Comparison of ENCODE assay signal across 11 cellular contexts in genomic region chr5:8940934-8941333, GRCh38.
"Had no signal": no experiment of that assay in that cellular context is flagged by ENCODE, and none has a peak within 500 bp of the region (broad histone marks: within the 10 kb centered on the region; RNA-seq: fewer than 3 reads in every experiment).

No MANE protein-coding gene starts in this region.

- H3K4me1 ChIP-seq: HAP-1 had no signal

- ATAC-seq: GM23338, HCT116 had no signal

- DNase-seq: GOT3, H7, H9, HCEC 1CT, HFFc6 had no signal

- H3K4me2 ChIP-seq: GM23338 had no signal

- H3K9ac ChIP-seq: GM23248 had no signal

- FAIRE-seq: H1, H54 had no signal

- H2AFZ ChIP-seq: GM23248, GM23338 had no signal

- H3K4me3 ChIP-seq: GM23248, GM23338, HAP-1 had no signal

- H3K36me3 ChIP-seq: HAP-1 had no signal

- H3K27ac ChIP-seq: GM23248 had no signal

- H3K9me3 ChIP-seq: HAP-1 had no signal
